Comparison of ENCODE assay signal across 37 cellular contexts in genomic region chr1:182109780-182110179, GRCh38. TPM values are rescaled to one million over a fixed set of nuclear protein-coding genes. Genes with fewer than 3 reads are reported as not detected.
"Had no signal": no experiment of that assay in that cellular context is flagged by ENCODE, and none has a peak within 500 bp of the region (broad histone marks: within the 10 kb centered on the region; RNA-seq: fewer than 3 reads in every experiment).

No MANE protein-coding gene starts in this region.

- H3K4me1 Mint-ChIP-seq: activated B cell treated with CpG ODN at 0.5 μM for 24 hours had no signal

- DNase-seq: activated B cell treated with CpG ODN at 0.5 μM for 24 hours; activated CD4-positive, alpha-beta T cell treated with anti-CD3 and anti-CD28 coated beads for 48 hours; activated CD4-positive, alpha-beta T cell treated with anti-CD3 and anti-CD28 coated beads, Interleukin-2, amount 50 U/mL, for 1 hour; activated CD4-positive, alpha-beta T cell treated with anti-CD3 and anti-CD28 coated beads, Interleukin-2, amount 50 U/mL, for 48 hours; activated CD8-positive, alpha-beta memory T cell treated with anti-CD3 and anti-CD28 coated beads for 24 hours; activated CD8-positive, alpha-beta memory T cell treated with anti-CD3 and anti-CD28 coated beads, Interleukin-2, amount 50 U/mL, for 48 hours; activated CD8-positive, alpha-beta T cell treated with anti-CD3 and anti-CD28 coated beads for 36 hours; activated effector memory CD4-positive, alpha-beta T cell treated with Interleukin-2 at 50 U/mL for 16 hours; activated gamma-delta T cell treated with Interleukin-2 at 50 U/mL for 16 hours; activated naive CD4-positive, alpha-beta T cell treated with anti-CD3 and anti-CD28 coated beads, Interleukin-2, amount 50 U/mL, for 16 hours; activated naive CD4-positive, alpha-beta T cell treated with Interleukin-2 at 50 U/mL for 16 hours; activated T-cell treated with anti-CD3 and anti-CD28 coated beads for 4 hours; activated T-cell treated with anti-CD3 and anti-CD28 coated beads, Interleukin-2, amount 50 U/mL, for 4 hours; amniotic stem cell; anterior cingulate cortex; brain microvascular endothelial cell; caudate nucleus; cortex of kidney; dermis blood vessel endothelial cell; effector CD4-positive, alpha-beta T cell; effector memory CD8-positive, alpha-beta T cell; erythroblast; foreskin keratinocyte; gastrocnemius medialis; glutamatergic neuron; heart left ventricle; T-helper 1 cell; T-helper 17 cell; T1000; WERI-Rb-1 had no signal

- H3K9me3 Mint-ChIP-seq: effector memory CD8-positive, alpha-beta T cell; T-helper 2 cell treated with Interferon-gamma antibody and Interleukin-4, amounts not matched to agents 5 μg/mL and 100 μg/mL, for 36 hours had no signal

- H3K36me3 Mint-ChIP-seq: activated naive CD8-positive, alpha-beta T cell had no signal

- H3K4me3 Mint-ChIP-seq: activated B cell treated with CpG ODN at 0.5 μM for 24 hours; activated CD8-positive, alpha-beta T cell treated with anti-CD3 and anti-CD28 coated beads for 36 hours; activated naive CD8-positive, alpha-beta T cell; activated T-cell treated with anti-CD3 and anti-CD28 coated beads, Interleukin-2, amount 50 U/mL, for 4 hours; activated T-helper 17 cell treated with anti-CD3 and anti-CD28 coated beads, Interleukin-2, amount 50 U/mL, for 72 hours; effector memory CD8-positive, alpha-beta T cell; T-helper 17 cell; T-helper 2 cell treated with Interferon-gamma antibody and Interleukin-4, amounts not matched to agents 5 μg/mL and 100 μg/mL, for 36 hours had no signal

- ATAC-seq: activated CD4-positive, CD25-positive, alpha-beta regulatory T cell treated with anti-CD3 and anti-CD28 coated beads, Interleukin-2, amount 50 U/mL, for 24 hours; activated CD8-positive, alpha-beta T cell treated with anti-CD3 and anti-CD28 coated beads for 36 hours; activated T-cell treated with anti-CD3 and anti-CD28 coated beads, Interleukin-2, amount 50 U/mL, for 4 hours; activated T-helper 17 cell treated with anti-CD3 and anti-CD28 coated beads, Interleukin-2, amount 50 U/mL, for 72 hours; effector memory CD8-positive, alpha-beta T cell; foreskin keratinocyte; heart left ventricle; T-helper 17 cell had no signal

- H3K27ac Mint-ChIP-seq: activated B cell treated with CpG ODN at 0.5 μM for 24 hours; activated CD8-positive, alpha-beta T cell treated with anti-CD3 and anti-CD28 coated beads for 36 hours; activated naive CD8-positive, alpha-beta T cell; activated T-helper 17 cell treated with anti-CD3 and anti-CD28 coated beads, Interleukin-2, amount 50 U/mL, for 72 hours; effector memory CD8-positive, alpha-beta T cell; T-helper 17 cell; T-helper 2 cell treated with Interferon-gamma antibody and Interleukin-4, amounts not matched to agents 5 μg/mL and 100 μg/mL, for 36 hours had no signal

RNA-seq across cellular contexts. Expression of gene ZNF648, which starts 48.3 kb away (rescaled TPM):
- total RNA-seq: activated B cell treated with CpG ODN at 0.5 μM for 24 hours; activated CD8-positive, alpha-beta T cell treated with anti-CD3 and anti-CD28 coated beads for 36 hours; activated T-cell treated with anti-CD3 and anti-CD28 coated beads, Interleukin-2, amount 50 U/mL, for 4 hours; astrocyte; chondrocyte; dermis blood vessel endothelial cell; esophagus muscularis mucosa; foreskin keratinocyte; heart left ventricle; T-helper 17 cell had no signal
